8 cellular contexts compared by ENCODE assay signal in genomic region chr16:16073884-16074781, GRCh38.
DNase-seq lines count a peak whose midpoint lies in the region; ATAC-seq and TF ChIP-seq lines count a peak whose summit lies in the region.

No MANE protein-coding gene starts in this region.

- no peak overlapping the region for H3K9ac ChIP-seq in HUES6 (ENCODE audit: low read length)

- no peaks in the 10 kb centered on the region for H3K27me3 ChIP-seq in HUES6 (ENCODE audit: control insufficient read depth, insufficient read depth, low read length)

- peaks cover 10% of the 10 kb centered on the region; the same call in 1 of the 2 replicates for H3K4me1 ChIP-seq in HUES6 (ENCODE audit: control insufficient read depth, insufficient read depth, low read length)

- H3K27ac ChIP-seq in HUES6 (ENCODE audit: low read depth, low read length): peak overlapping the region; percentile 73

- peaks cover 82% of the 10 kb centered on the region for H3K36me3 ChIP-seq in HUES6 (ENCODE audit: control insufficient read depth, insufficient read depth, low read length)

- DNase-seq in AG20443 (ENCODE audit: low spot score): peak; percentile 87
- DNase-seq in cardiac fibroblast (ENCODE audit: low read depth in 2 of 2): peak; percentile 69 to 94
- DNase-seq in mucosa of gallbladder (ENCODE audit: low spot score): peak; percentile 41
- no peak for DNase-seq in stimulated activated CD8-positive, alpha-beta memory T cell treated with anti-CD3 and anti-CD28 coated beads, Interleukin-4, amount 100 ng/mL, for 48 hours
- no peak for DNase-seq in HPDE6-E6E7 (ENCODE audit: extremely low spot score)
- no peak for DNase-seq in NCI-H1417 (lab: John Stamatoyannopoulos, UW)

- H3K4me3 ChIP-seq in HUES6 (ENCODE audit: low read depth, low read length) (no peak overlapping the region), cardiac fibroblast (replicated peaks in 1 of 2; ENCODE audit: low read depth in 2 of 2, low read length in 2 of 2) (no peak overlapping the region)

- no peak for TF ChIP-seq CTCF in cardiac fibroblast (IDR thresholded peaks at IDR 0.05; ENCODE audit: low read depth, low read length)

- no peaks in the 10 kb centered on the region for H3K9me3 ChIP-seq in HUES6 (ENCODE audit: control insufficient read depth, insufficient read depth, low read depth, low read length)

- no peak for ATAC-seq in GM21526 (IDR thresholded peaks at IDR 0.05; ENCODE audit: low FRiP score, unreplicated experiment)

Comparison
In these comparisons a context has a peak if more than half of its experiments do, and no peak if none do; other contexts are left out.
1. DNase-seq: peak in AG20443 (single experiment), cardiac fibroblast (2 of 2) and mucosa of gallbladder (single experiment); none in stimulated activated CD8-positive, alpha-beta memory T cell treated with anti-CD3 and anti-CD28 coated beads, Interleukin-4, amount 100 ng/mL, for 48 hours (single experiment), HPDE6-E6E7 (single experiment) and NCI-H1417 (0 of 3).